In the genomic region with DNA sequence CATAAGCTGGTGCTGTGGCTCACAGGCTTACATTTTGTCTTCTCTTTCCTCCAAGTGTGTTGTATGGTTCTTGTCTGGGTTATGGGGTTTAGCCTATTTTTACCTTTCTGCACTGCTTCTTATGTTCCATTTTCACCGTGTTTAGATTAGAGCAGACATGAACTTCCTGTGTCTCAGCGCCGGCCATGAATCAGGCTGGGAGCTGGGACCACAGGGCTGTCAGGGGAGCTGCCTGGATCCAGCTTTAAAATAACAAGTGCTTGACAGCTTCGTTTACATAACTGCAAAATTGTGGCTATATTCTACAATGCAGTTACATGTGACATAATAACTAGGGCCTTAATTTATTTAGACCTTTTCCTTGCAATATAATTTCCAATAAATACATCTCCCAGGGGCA, we compare ENCODE assay signal across 15 cellular contexts.
DNase-seq lines count a peak whose midpoint lies in the region; ATAC-seq, FAIRE-seq and TF ChIP-seq lines count a peak whose summit lies in the region.
"Had no signal": no experiment of that assay in that cellular context is flagged by ENCODE, and none has a peak within 500 bp of the region (broad histone marks: within the 10 kb centered on the region; RNA-seq: fewer than 3 reads in every experiment).

No MANE protein-coding gene starts in this region.

- H3K9ac ChIP-seq in astrocyte (ENCODE audit: low read length): peak overlapping the region; percentile 66

- H2AFZ ChIP-seq in astrocyte (ENCODE audit: low read depth, low read length): peak overlapping the region; percentile 50

- DNase-seq in heart right ventricle (no peak), cardiac septum (ENCODE audit: low spot score) (no peak), astrocyte (ENCODE audit: low read depth) (peak; percentile 76), left kidney (ENCODE audit: low read depth, low spot score) (peak; percentile 77), urothelium cell line (ENCODE audit: low spot score) (peak; percentile 44), NCI-H2171 treated with DMSO at 0.1 percent for 48 hours (lab: John Stamatoyannopoulos, UW) (no peak), SKM-1 treated with dmso at 0.1 percent for 144 hours (lab: John Stamatoyannopoulos, UW; ENCODE audit: unreplicated experiment) (no peak)
- no peak for DNase-seq in naive thymus-derived CD4-positive, alpha-beta T cell
- DNase-seq: body of pancreas; NCI-H1930; nucleus accumbens; stimulated activated CD4-positive, alpha-beta T cell treated with anti-CD3 and anti-CD28 coated beads, Interleukin-4, amount 100 ng/mL, for 1 hour had no signal

- TF ChIP-seq CTCF in heart right ventricle (IDR thresholded peaks at IDR 0.05) (no peak), astrocyte (IDR thresholded peaks at IDR 0.05; ENCODE audit: insufficient read depth, low read depth, low read length) (no peak)

- H3K27ac ChIP-seq in heart right ventricle (peak overlapping the region in 6 of 10 donors; percentile 15 to 75 (median 48)), astrocyte (ENCODE audit: low read depth, low read length) (peak overlapping the region; percentile 93)
- no peak overlapping the region for H3K27ac ChIP-seq in naive thymus-derived CD4-positive, alpha-beta T cell (ENCODE audit: low read depth, low read length)
- H3K27ac ChIP-seq: body of pancreas had no signal

- H3K4me2 ChIP-seq in astrocyte (ENCODE audit: low read length): peak overlapping the region; percentile 78

- intact Hi-C loops in heart right ventricle (cut with DNase I) (no loop called here), cardiac septum (cut with DNase I) (loop anchor here (5.0 kb wide), 1 partner anchor 530 kb away; a partner anchor contains a TSS)
- intact Hi-C loops in naive thymus-derived CD4-positive, alpha-beta T cell (cut with micrococcal nuclease): no loop called here

- H3K27me3 Mint-ChIP-seq in astrocyte (ENCODE audit: low read depth, unreplicated experiment): no peaks in the 10 kb centered on the region
- H3K27me3 Mint-ChIP-seq in naive thymus-derived CD4-positive, alpha-beta T cell: no peaks in the 10 kb centered on the region

- H3K4me3 ChIP-seq in heart right ventricle: no peak overlapping the region
- peak overlapping the region; percentile 36 for H3K4me3 ChIP-seq in astrocyte (ENCODE audit: insufficient read depth, low read depth, low read length)
- H3K4me3 ChIP-seq in naive thymus-derived CD4-positive, alpha-beta T cell (ENCODE audit: low read length): no peak overlapping the region
- H3K4me3 ChIP-seq: body of pancreas had no signal

- FAIRE-seq in astrocyte (lab: Jason Lieb, UNC) (peak; percentile 74), urothelium cell line (lab: Jason Lieb, UNC) (peak; percentile 87)
- FAIRE-seq: A204.1, keratinocyte had no signal

- ATAC-seq in heart right ventricle: peak in 3 of 8 donors; percentile 53 to 70 (median 54)
- no peak for ATAC-seq in naive thymus-derived CD4-positive, alpha-beta T cell
- ATAC-seq: body of pancreas, esophagus mucosa had no signal

- no peaks in the 10 kb centered on the region for H3K36me3 Mint-ChIP-seq in astrocyte (ENCODE audit: low read depth, unreplicated experiment)
- H3K36me3 Mint-ChIP-seq in naive thymus-derived CD4-positive, alpha-beta T cell: no peaks in the 10 kb centered on the region

- peaks cover 18% of the 10 kb centered on the region for H3K4me1 Mint-ChIP-seq in astrocyte (ENCODE audit: low read depth, unreplicated experiment)
- no peaks in the 10 kb centered on the region for H3K4me1 Mint-ChIP-seq in naive thymus-derived CD4-positive, alpha-beta T cell

- POLR2A ChIA-PET in naive thymus-derived CD4-positive, alpha-beta T cell (lab: Charles Lee): no interaction called here

- H3K27me3 ChIP-seq in heart right ventricle (no peaks in the 10 kb centered on the region), astrocyte (ENCODE audit: insufficient read depth, low read length) (no peaks in the 10 kb centered on the region)
- no peaks in the 10 kb centered on the region for H3K27me3 ChIP-seq in naive thymus-derived CD4-positive, alpha-beta T cell (ENCODE audit: control insufficient read depth in 2 of 2, insufficient read depth in 2 of 2, low read length in 2 of 2)
- H3K27me3 ChIP-seq: body of pancreas had no signal

- H3K36me3 ChIP-seq in heart right ventricle (no peaks in the 10 kb centered on the region), astrocyte (ENCODE audit: insufficient read depth, low read length) (no peaks in the 10 kb centered on the region)
- H3K36me3 ChIP-seq in naive thymus-derived CD4-positive, alpha-beta T cell (ENCODE audit: control insufficient read depth in 2 of 3, insufficient read depth in 3 of 3, low read length in 3 of 3): no peaks in the 10 kb centered on the region

- H3K9me3 Mint-ChIP-seq in astrocyte (ENCODE audit: unreplicated experiment): peaks cover 4% of the 10 kb centered on the region
- peaks cover 0 to 14% (median 3%) of the 10 kb centered on the region in 11 donors for H3K9me3 Mint-ChIP-seq in naive thymus-derived CD4-positive, alpha-beta T cell

- WGBS in heart right ventricle, 2 donors: 25 to 37% methylated on average over 4 of the region's 4 CpGs

- H3K79me2 ChIP-seq in astrocyte (ENCODE audit: insufficient read depth, low read length): no peaks in the 10 kb centered on the region

- peak overlapping the region; percentile 60 for H3K4me3 Mint-ChIP-seq in astrocyte (ENCODE audit: unreplicated experiment)
- H3K4me3 Mint-ChIP-seq in naive thymus-derived CD4-positive, alpha-beta T cell: no peak overlapping the region

- H3K27ac Mint-ChIP-seq in astrocyte (ENCODE audit: unreplicated experiment): peak overlapping the region; percentile 97
- no peak overlapping the region for H3K27ac Mint-ChIP-seq in naive thymus-derived CD4-positive, alpha-beta T cell

- H4K20me1 ChIP-seq in astrocyte (ENCODE audit: insufficient read depth, low read length): no peaks in the 10 kb centered on the region

- H3K9me3 ChIP-seq in heart right ventricle (peaks cover 0 to 3% (median 0%) of the 10 kb centered on the region in 11 donors), astrocyte (ENCODE audit: insufficient read depth, low read depth, low read length) (no peaks in the 10 kb centered on the region)
- no peaks in the 10 kb centered on the region for H3K9me3 ChIP-seq in naive thymus-derived CD4-positive, alpha-beta T cell (ENCODE audit: control insufficient read depth in 2 of 3, low read length in 3 of 3)
- H3K9me3 ChIP-seq: body of pancreas had no signal

- peaks cover 0 to 36% (median 17%) of the 10 kb centered on the region in 9 donors for H3K4me1 ChIP-seq in heart right ventricle
- H3K4me1 ChIP-seq in astrocyte (ENCODE audit: insufficient read depth, low read length): peaks cover 23% of the 10 kb centered on the region
- no peaks in the 10 kb centered on the region for H3K4me1 ChIP-seq in naive thymus-derived CD4-positive, alpha-beta T cell (ENCODE audit: control insufficient read depth in 2 of 2, insufficient read depth in 2 of 2, low read length in 2 of 2)
- H3K4me1 ChIP-seq: body of pancreas had no signal

- CTCF ChIA-PET in naive thymus-derived CD4-positive, alpha-beta T cell (lab: Charles Lee): no interaction called here

Comparison
In these comparisons a context has a peak if more than half of its experiments do, and no peak if none do; other contexts are left out.
1. DNase-seq: peak in astrocyte (single experiment), left kidney (single experiment) and urothelium cell line (single experiment); none in heart right ventricle (0 of 2), cardiac septum (single experiment), NCI-H2171 treated with DMSO at 0.1 percent for 48 hours (single experiment), naive thymus-derived CD4-positive, alpha-beta T cell (0 of 9) and SKM-1 treated with dmso at 0.1 percent for 144 hours (single experiment).